Comparison of ENCODE assay signal across 1 cellular context in genomic region chr15:99143230-99143629, GRCh38.
TF ChIP-seq lines count a peak whose summit lies in the region.

No MANE protein-coding gene starts in this region.

TF ChIP-seq in H1, 55 proteins besides CTCF, POLR2A, EP300 and RAD21:
- TF ChIP-seq JUND (IDR thresholded peaks at IDR 0.05; ENCODE audit: low read length) = no peak
- no peak for TF ChIP-seq GABPA (IDR thresholded peaks at IDR 0.05; ENCODE audit: borderline replicate concordance, insufficient read depth, low read length)
- no peak for TF ChIP-seq CHD2 (IDR thresholded peaks at IDR 0.05; ENCODE audit: low read length)
- no peak for TF ChIP-seq E2F6 (IDR thresholded peaks at IDR 0.05)
- TF ChIP-seq RFX5 (IDR thresholded peaks at IDR 0.05; ENCODE audit: borderline replicate concordance, low read depth, low read length) = no peak
- TF ChIP-seq TEAD4 (IDR thresholded peaks at IDR 0.05; ENCODE audit: low read depth, low read length) = no peak
- no peak for TF ChIP-seq ATF2 (IDR thresholded peaks at IDR 0.05; ENCODE audit: low read length)
- no peak for TF ChIP-seq CBX8 (IDR thresholded peaks at IDR 0.05; ENCODE audit: borderline replicate concordance, low read depth, low read length)
- no peak for TF ChIP-seq TAF1 (IDR thresholded peaks at IDR 0.05; ENCODE audit: low read depth, low read length)
- TF ChIP-seq NRF1 (IDR thresholded peaks at IDR 0.05; ENCODE audit: low read depth, low read length) = no peak
- TF ChIP-seq PHF8 (conservative IDR thresholded peaks at IDR 0.05; ENCODE audit: low read depth, low read length) = no peak
- TF ChIP-seq CTBP2 (IDR thresholded peaks at IDR 0.05; ENCODE audit: borderline replicate concordance, insufficient read depth, insufficient read length, low read length) = no peak
- no peak for TF ChIP-seq RBBP5 (IDR thresholded peaks at IDR 0.05; ENCODE audit: borderline replicate concordance, low read depth, low read length)
- TF ChIP-seq SP4 (IDR thresholded peaks at IDR 0.05; ENCODE audit: low read length) = no peak
- no peak for TF ChIP-seq EZH2 (IDR thresholded peaks at IDR 0.05; ENCODE audit: low read depth, low read length, severe bottlenecking)
